ENCODE assay signal across 15 cellular contexts in genomic region chr4:13635281-13635799, GRCh38. TPM values are rescaled to one million over a fixed set of nuclear protein-coding genes. Genes with fewer than 3 reads are reported as not detected.
A peak's percentile ranks its signal among the peaks of the same experiment; 100 is the strongest.
DNase-seq lines count a peak whose midpoint lies in the region; ATAC-seq, FAIRE-seq and TF ChIP-seq lines count a peak whose summit lies in the region.
"Had no signal": no experiment of that assay in that cellular context is flagged by ENCODE, and none has a peak within 500 bp of the region (broad histone marks: within the 10 kb centered on the region; RNA-seq: fewer than 3 reads in every experiment).

No MANE protein-coding gene starts in this region.

- POLR2A ChIA-PET in A549 (lab: Yijun Ruan, JAX), result no interaction called here

- intact Hi-C loops in testis (cut with DNase I; ENCODE audit: low total_unique reads), result no loop called here

- H3K4me1 ChIP-seq in A549, result peaks cover 13% of the 10 kb centered on the region
- peaks cover 4% of the 10 kb centered on the region for H3K4me1 ChIP-seq in testis
- H3K4me1 ChIP-seq in SJCRH30, result no peaks in the 10 kb centered on the region

- no peak for TF ChIP-seq RAD21 in A549 (conservative IDR thresholded peaks at IDR 0.05 in 1 of 2, IDR thresholded peaks at IDR 0.05 in 1 of 2)

- no peak for ATAC-seq in A549
- 0 out of 3 replicates have a peak, but pooled peaks have one; percentile 24 for ATAC-seq in SK-N-SH treated with all-trans-retinoic acid at 6 μM for 48 hours
- ATAC-seq: PC-3 had no signal

- TF ChIP-seq EP300 in A549 (IDR thresholded peaks at IDR 0.05), result no peak

- TF ChIP-seq CTCF in A549 (IDR thresholded peaks at IDR 0.05) (no peak), testis (IDR thresholded peaks at IDR 0.05) (no peak)

- DNase-seq in A549 (ENCODE audit: low read depth in 1 of 2, low spot score in 1 of 2) (no peak), GM03348 (ENCODE audit: low spot score) (peak; percentile 20), fibroblast of peridontal ligament (ENCODE audit: extremely low read depth) (peak; percentile 58), testis (no peak), SJCRH30 (no peak), caudate nucleus (lab: John Stamatoyannopoulos, UW) (no peak)
- DNase-seq: AML-193, COR-L47, H9, MV-4-11, NCI-H1417 treated with DMSO at 0.1 percent for 48 hours, NCI-H1930, PC-3 had no signal

- no peaks in the 10 kb centered on the region for H3K27me3 ChIP-seq in testis
- H3K27me3 ChIP-seq in SJCRH30, result peaks cover 12% of the 10 kb centered on the region; the same call in 1 of the 2 replicates

- H3K9me3 ChIP-seq in A549 (no peaks in the 10 kb centered on the region), testis (no peaks in the 10 kb centered on the region), SJCRH30 (replicated peaks) (no peaks in the 10 kb centered on the region)

- H3K4me3 ChIP-seq in A549 (no peak overlapping the region), testis (no peak overlapping the region), SJCRH30 (no peak overlapping the region)

- H3K27ac ChIP-seq in A549, result no peak overlapping the region
- H3K27ac ChIP-seq in testis, result no peak overlapping the region
- H3K27ac ChIP-seq in SJCRH30, result no peak overlapping the region
- no peak overlapping the region for H3K27ac ChIP-seq in caudate nucleus (ENCODE audit: low read depth, low read length)
- H3K27ac ChIP-seq: RWPE1 had no signal

- no peak for FAIRE-seq in A549 (lab: Jason Lieb, UNC)

- H3K36me3 ChIP-seq in testis (ENCODE audit: low read depth, missing control alignments) (no peaks in the 10 kb centered on the region), SJCRH30 (no peaks in the 10 kb centered on the region)

- CTCF ChIA-PET in A549 (lab: Yijun Ruan, JAX), result no interaction called here

- TF ChIP-seq POLR2A in A549 (IDR thresholded peaks at IDR 0.05; ENCODE audit: low read length) (no peak), testis (IDR thresholded peaks at IDR 0.05) (no peak)

- H3K4me2 ChIP-seq in A549, result no peak overlapping the region

- 88% methylated on average over 1 of the region's 1 CpG for WGBS in A549 (ENCODE audit: missing lambda C conversion rate)
- WGBS in testis, 2 donors, result 76 to 89% methylated on average over 1 of the region's 1 CpG

TF ChIP-seq in A549, 52 proteins besides CTCF, POLR2A, EP300 and RAD21:
- TF ChIP-seq RCOR1 (IDR thresholded peaks at IDR 0.05; ENCODE audit: low read depth, low read length), result no peak
- TF ChIP-seq MAFK (IDR thresholded peaks at IDR 0.05; ENCODE audit: partially characterized antibody), result peak; percentile 46

TF ChIP-seq in SK-N-SH treated with all-trans-retinoic acid at 6 μM for 48 hours, 23 proteins besides CTCF, POLR2A, EP300 and RAD21 (continues in another document):
- TF ChIP-seq ZC3H10 (CRISPR knock-in tag; IDR thresholded peaks at IDR 0.05), result no peak
- no peak for TF ChIP-seq CSDC2 (CRISPR knock-in tag; IDR thresholded peaks at IDR 0.05)
- no peak for TF ChIP-seq CREB5 (CRISPR knock-in tag; IDR thresholded peaks at IDR 0.05; ENCODE audit: low read depth)
- no peak for TF ChIP-seq OSR1 (CRISPR knock-in tag; IDR thresholded peaks at IDR 0.05)
- TF ChIP-seq BACH2 (CRISPR knock-in tag; IDR thresholded peaks at IDR 0.05; ENCODE audit: borderline replicate concordance), result no peak
- TF ChIP-seq SNAI2 (CRISPR knock-in tag; IDR thresholded peaks at IDR 0.05), result no peak
- TF ChIP-seq, protein P1, sequence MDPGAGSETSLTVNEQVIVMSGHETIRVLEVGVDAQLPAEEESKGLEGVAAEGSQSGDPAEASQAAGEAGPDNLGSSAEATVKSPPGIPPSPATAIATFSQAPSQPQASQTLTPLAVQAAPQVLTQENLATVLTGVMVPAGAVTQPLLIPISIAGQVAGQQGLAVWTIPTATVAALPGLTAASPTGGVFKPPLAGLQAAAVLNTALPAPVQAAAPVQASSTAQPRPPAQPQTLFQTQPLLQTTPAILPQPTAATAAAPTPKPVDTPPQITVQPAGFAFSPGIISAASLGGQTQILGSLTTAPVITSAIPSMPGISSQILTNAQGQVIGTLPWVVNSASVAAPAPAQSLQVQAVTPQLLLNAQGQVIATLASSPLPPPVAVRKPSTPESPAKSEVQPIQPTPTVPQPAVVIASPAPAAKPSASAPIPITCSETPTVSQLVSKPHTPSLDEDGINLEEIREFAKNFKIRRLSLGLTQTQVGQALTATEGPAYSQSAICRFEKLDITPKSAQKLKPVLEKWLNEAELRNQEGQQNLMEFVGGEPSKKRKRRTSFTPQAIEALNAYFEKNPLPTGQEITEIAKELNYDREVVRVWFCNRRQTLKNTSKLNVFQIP (CRISPR knock-in tag; IDR thresholded peaks at IDR 0.05; ENCODE audit: borderline replicate concordance, low read depth), result no peak
- TF ChIP-seq PATZ1 (CRISPR knock-in tag; IDR thresholded peaks at IDR 0.05; ENCODE audit: borderline replicate concordance), result no peak
- no peak for TF ChIP-seq RARB (CRISPR knock-in tag; IDR thresholded peaks at IDR 0.05)
- no peak for TF ChIP-seq ESRRG (CRISPR knock-in tag; IDR thresholded peaks at IDR 0.05)
- TF ChIP-seq, protein P2, sequence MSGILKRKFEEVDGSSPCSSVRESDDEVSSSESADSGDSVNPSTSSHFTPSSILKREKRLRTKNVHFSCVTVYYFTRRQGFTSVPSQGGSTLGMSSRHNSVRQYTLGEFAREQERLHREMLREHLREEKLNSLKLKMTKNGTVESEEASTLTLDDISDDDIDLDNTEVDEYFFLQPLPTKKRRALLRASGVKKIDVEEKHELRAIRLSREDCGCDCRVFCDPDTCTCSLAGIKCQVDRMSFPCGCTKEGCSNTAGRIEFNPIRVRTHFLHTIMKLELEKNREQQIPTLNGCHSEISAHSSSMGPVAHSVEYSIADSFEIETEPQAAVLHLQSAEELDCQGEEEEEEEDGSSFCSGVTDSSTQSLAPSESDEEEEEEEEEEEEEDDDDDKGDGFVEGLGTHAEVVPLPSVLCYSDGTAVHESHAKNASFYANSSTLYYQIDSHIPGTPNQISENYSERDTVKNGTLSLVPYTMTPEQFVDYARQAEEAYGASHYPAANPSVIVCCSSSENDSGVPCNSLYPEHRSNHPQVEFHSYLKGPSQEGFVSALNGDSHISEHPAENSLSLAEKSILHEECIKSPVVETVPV (CRISPR knock-in tag; IDR thresholded peaks at IDR 0.05), result no peak
- no peak for TF ChIP-seq ZFP3 (CRISPR knock-in tag; IDR thresholded peaks at IDR 0.05)
- TF ChIP-seq TSHZ2 (CRISPR knock-in tag; IDR thresholded peaks at IDR 0.05), result no peak
- no peak for TF ChIP-seq TCF4 (CRISPR knock-in tag; IDR thresholded peaks at IDR 0.05; ENCODE audit: borderline replicate concordance)

RNA-seq across cellular contexts. Expression of gene BOD1L1, which starts 7.8 kb away (rescaled TPM):
- 23.7 and 27.7 TPM in 2 replicates for polyA plus RNA-seq in A549 (2011; rRNA removed)
- 4.3 and 4.5 TPM in 2 replicates for polyA plus RNA-seq in A549 (2012; cell fraction: cytosol; rRNA removed)
- polyA plus RNA-seq in A549 (2012; cell fraction: nucleus; rRNA removed), result 6.0 and 8.4 TPM in 2 replicates
- 16.3 to 16.9 TPM (median 16.4 TPM) in 3 replicates for polyA plus RNA-seq in A549 (2017; fragmentation: RNase III; extraction: RNeasy Plus Mini Kit Qiagen cat#74134 plus additional on column Dnase treatment)
- polyA minus RNA-seq in A549 (2011; rRNA and poly(A)+ RNA removed), result 24.9 and 25.2 TPM in 2 replicates
- total RNA-seq in testis, result 100 to 1,000 TPM in 1 of 2 donors, 10 to 100 TPM in 1; 98.1 to 108 TPM
- polyA plus RNA-seq in testis (ENCODE audit: insufficient read depth, low read depth, low replicate concordance), result 14.7 TPM
- total RNA-seq in SJCRH30 (2014; rRNA removed; shearing (Covaris generic)), result 32.7 and 37.7 TPM in 2 replicates

Comparison
In these comparisons a context has a peak if more than half of its experiments do, and no peak if none do; other contexts are left out.
1. DNase-seq: peak in GM03348 (single experiment) and fibroblast of peridontal ligament (single experiment); none in A549 (0 of 2), testis (single experiment), SJCRH30 (0 of 2) and caudate nucleus (0 of 61).